Comparison of ENCODE assay signal across 1 cellular context in genomic region chr11:88337342-88338222, GRCh38.
TF ChIP-seq lines count a peak whose summit lies in the region.

TSS of gene CTSC (minus strand) at chr11:88337736. CDS start at chr11:88337672, 64 bp downstream.

TF ChIP-seq in K562, 482 proteins besides CTCF, POLR2A, EP300 and RAD21 (continued from another document and continues in another):
- TF ChIP-seq ZBTB9 (CRISPR knock-in tag; IDR thresholded peaks at IDR 0.05), result no peak
- TF ChIP-seq BCLAF1 (IDR thresholded peaks at IDR 0.05; ENCODE audit: borderline replicate concordance in 1 of 2, control insufficient read depth in 1 of 2, low read depth in 2 of 2, low read length in 1 of 2), result no peak
- no peak for TF ChIP-seq ATF6 (CRISPR knock-in tag; IDR thresholded peaks at IDR 0.05)
- peak; percentile 95 for TF ChIP-seq MAX (CRISPR knock-in tag; IDR thresholded peaks at IDR 0.05)
- TF ChIP-seq NONO (IDR thresholded peaks at IDR 0.05; ENCODE audit: low read depth in 2 of 2, low read length in 1 of 2), result no peak
- TF ChIP-seq ZKSCAN1 (IDR thresholded peaks at IDR 0.05; ENCODE audit: low read depth, low read length), result no peak
- TF ChIP-seq ZNF57 (CRISPR knock-in tag; IDR thresholded peaks at IDR 0.05), result no peak
- no peak for TF ChIP-seq CAMTA2 (CRISPR knock-in tag; conservative IDR thresholded peaks at IDR 0.05)
- TF ChIP-seq ELF2 (CRISPR knock-in tag; IDR thresholded peaks at IDR 0.05), result no peak
- TF ChIP-seq ZBED1 (IDR thresholded peaks at IDR 0.05), result peak; percentile 73; the same call in 1 of the 2 replicates
- TF ChIP-seq MBD2 (IDR thresholded peaks at IDR 0.05; ENCODE audit: borderline replicate concordance, low read depth), result 0 out of 2 replicates have a peak, but pooled peaks have one; percentile 39
- TF ChIP-seq ZFP36 (IDR thresholded peaks at IDR 0.05; ENCODE audit: low read depth, low read length, partially characterized antibody), result no peak
- no peak for TF ChIP-seq ERF (CRISPR knock-in tag; IDR thresholded peaks at IDR 0.05)
- TF ChIP-seq PRMT5 (CRISPR knock-in tag; IDR thresholded peaks at IDR 0.05), result no peak
- TF ChIP-seq TCF3 (CRISPR knock-in tag; IDR thresholded peaks at IDR 0.05), result no peak
- peak in 1 of 2 experiments; percentile 15 for TF ChIP-seq AFF1 (IDR thresholded peaks at IDR 0.05; ENCODE audit: low read depth in 1 of 2, partially characterized antibody in 2 of 2)
- TF ChIP-seq ATF3 (IDR thresholded peaks at IDR 0.05), result no peak
- 0 out of 2 replicates have a peak, but pooled peaks have one; percentile 50 for TF ChIP-seq ATF3 (CRISPR knock-in tag; conservative IDR thresholded peaks at IDR 0.05)
- TF ChIP-seq YBX1 (IDR thresholded peaks at IDR 0.05), result no peak
- no peak for TF ChIP-seq ZNF518B (CRISPR knock-in tag; IDR thresholded peaks at IDR 0.05)
- TF ChIP-seq BRF2 (IDR thresholded peaks at IDR 0.05; ENCODE audit: borderline replicate concordance, insufficient read depth, insufficient read length), result no peak
- TF ChIP-seq ILK (tag; IDR thresholded peaks at IDR 0.05; ENCODE audit: borderline replicate concordance, low read depth), result no peak
- TF ChIP-seq BRD4 (IDR thresholded peaks at IDR 0.05), result 0 out of 2 replicates have a peak, but pooled peaks have one; percentile 33
- no peak for TF ChIP-seq KDM1A (IDR thresholded peaks at IDR 0.05)
- peak; percentile 90 to 91 for TF ChIP-seq NRF1 (conservative IDR thresholded peaks at IDR 0.05 in 1 of 2, IDR thresholded peaks at IDR 0.05 in 1 of 2)
- TF ChIP-seq ZBTB2 (IDR thresholded peaks at IDR 0.05), result 0 out of 2 replicates have a peak, but pooled peaks have one; percentile 10
- TF ChIP-seq SNRNP70 (optimal IDR thresholded peaks at IDR 0.05; ENCODE audit: low read depth, low read length), result no peak
- TF ChIP-seq TEAD4 (IDR thresholded peaks at IDR 0.05; ENCODE audit: low read length), result no peak
- no peak for TF ChIP-seq TEAD4 (CRISPR knock-in tag; IDR thresholded peaks at IDR 0.05; ENCODE audit: borderline replicate concordance)
- no peak for TF ChIP-seq ILF3 (IDR thresholded peaks at IDR 0.05; ENCODE audit: borderline replicate concordance)
- TF ChIP-seq NEUROD1 (IDR thresholded peaks at IDR 0.05; ENCODE audit: borderline replicate concordance, low read depth, low read length, partially characterized antibody), result peak; percentile 72
- no peak for TF ChIP-seq SIX5 (IDR thresholded peaks at IDR 0.05; ENCODE audit: borderline replicate concordance in 1 of 2, insufficient read depth in 1 of 2, low read depth in 1 of 2, low read length in 2 of 2)
- TF ChIP-seq XRCC4 (IDR thresholded peaks at IDR 0.05; ENCODE audit: extremely low read depth, insufficient read depth, insufficient read length), result no peak
- no peak for TF ChIP-seq MAFG (tag; conservative IDR thresholded peaks at IDR 0.05)
- peak; percentile 69 for TF ChIP-seq PRDM10 (IDR thresholded peaks at IDR 0.05; ENCODE audit: partially characterized antibody)
- no peak for TF ChIP-seq SMARCB1 (IDR thresholded peaks at IDR 0.05; ENCODE audit: insufficient read length, low read depth)
- peak; percentile 69; the same call in 1 of the 2 replicates for TF ChIP-seq ZBTB1 (CRISPR knock-in tag; IDR thresholded peaks at IDR 0.05; ENCODE audit: borderline replicate concordance, low read depth)
